In the genomic region with DNA sequence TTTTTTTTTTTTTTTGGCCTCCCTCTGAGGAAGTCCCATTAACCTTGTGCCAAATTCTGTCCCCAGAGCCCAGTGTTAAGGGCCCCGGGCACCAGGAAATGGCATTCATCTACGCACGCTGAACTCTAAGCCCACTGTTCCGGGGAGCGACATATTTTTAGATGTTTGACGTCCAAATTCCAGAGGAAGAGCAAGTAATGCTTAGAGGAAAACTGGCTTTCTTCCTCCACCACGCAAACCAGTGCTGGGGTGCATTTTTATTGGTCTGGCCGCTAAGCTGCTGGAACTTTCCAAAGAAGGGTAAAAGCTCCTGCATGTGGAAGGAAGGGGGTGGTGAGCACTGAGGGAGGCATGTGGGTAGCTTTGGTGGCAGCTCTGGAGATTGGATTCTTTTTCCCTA, we compare ENCODE assay signal across 16 cellular contexts. TPM values are rescaled to one million over a fixed set of nuclear protein-coding genes. Genes with fewer than 3 reads are reported as not detected.
DNase-seq lines count a peak whose midpoint lies in the region; ATAC-seq lines count a peak whose summit lies in the region.
"Had no signal": no experiment of that assay in that cellular context is flagged by ENCODE, and none has a peak within 500 bp of the region (broad histone marks: within the 10 kb centered on the region; RNA-seq: fewer than 3 reads in every experiment).

No MANE protein-coding gene starts in this region.

- in situ Hi-C loops in SK-MEL-5 (cut with HindIII; ENCODE audit: low pct_unique_long_range_greater_than_20kb, low sequenced_read_pairs): no loop called here

- DNase-seq in AG08395 (ENCODE audit: low spot score): peak; percentile 60
- DNase-seq in SK-MEL-5 (ENCODE audit: low read depth, low spot score): peak; percentile 94
- DNase-seq in left ventricle myocardium superior: no peak
- DNase-seq in renal cortical epithelial cell (ENCODE audit: low read depth): peak; percentile 9
- DNase-seq in NCI-H2029 treated with DMSO at 0.1 percent for 48 hours (lab: John Stamatoyannopoulos, UW): no peak
- no peak for DNase-seq in NCI-H524 treated with DMSO at 0.1 percent for 48 hours (lab: John Stamatoyannopoulos, UW)
- no peak for DNase-seq in CD1c-positive myeloid dendritic cell (ENCODE audit: extremely low spot score)
- DNase-seq: activated CD4-positive, alpha-beta T cell treated with anti-CD3 and anti-CD28 coated beads, Interleukin-2, amount 10 ng/mL, durations not matched to agents 24 days and 14 days; DMS53; NCI-H2171 treated with DMSO at 0.1 percent for 48 hours; PC-3; small intestine; T-helper 2 cell had no signal

- ATAC-seq in left ventricle myocardium superior (peak; percentile 45), GM21360 (IDR thresholded peaks at IDR 0.05; ENCODE audit: unreplicated experiment) (no peak)
- ATAC-seq: GM23338, PC-3 had no signal

- intact Hi-C loops in left ventricle myocardium superior (cut with micrococcal nuclease): no loop called here

RNA-seq across cellular contexts. Expression of gene WFDC1, which starts 8.3 kb away (rescaled TPM):
- 714 and 808 TPM in 2 replicates for total RNA-seq in SK-MEL-5 (2014; rRNA removed; shearing (Covaris generic))
- 595 and 741 TPM in 2 replicates for polyA plus RNA-seq in SK-MEL-5 (2015; cell fraction: cytosol; rRNA removed)
- polyA plus RNA-seq in SK-MEL-5 (2015; cell fraction: nucleus; rRNA removed): 130 and 139 TPM in 2 replicates
- total RNA-seq in left ventricle myocardium superior: 2.0 TPM
- total RNA-seq in renal cortical epithelial cell: 0.05 TPM in 1 of 2 replicates, not detected in the other
- total RNA-seq: activated CD4-positive, alpha-beta T cell treated with anti-CD3 and anti-CD28 coated beads, Interleukin-2, amount 10 ng/mL, durations not matched to agents 24 days and 14 days; endothelial cell of umbilical vein had no signal
- polyA plus RNA-seq: endothelial cell of umbilical vein had no signal

Comparison
In these comparisons a context has a peak if more than half of its experiments do, and no peak if none do; other contexts are left out.
1. DNase-seq: peak in AG08395 (single experiment), SK-MEL-5 (single experiment) and renal cortical epithelial cell (single experiment); none in left ventricle myocardium superior (single experiment), NCI-H2029 treated with DMSO at 0.1 percent for 48 hours (single experiment), NCI-H524 treated with DMSO at 0.1 percent for 48 hours (single experiment) and CD1c-positive myeloid dendritic cell (single experiment).
2. RNA of gene WFDC1, which starts 8.3 kb away (total RNA-seq): 714 to 808 TPM in SK-MEL-5; 2.0 TPM in left ventricle myocardium superior (single experiment) and 0.05 TPM in renal cortical epithelial cell; every median in the first group is over 100 times any median in the second.